Comparison of ENCODE assay signal across 15 cellular contexts in genomic region chr11:96095884-96096301, GRCh38.
DNase-seq lines count a peak whose midpoint lies in the region; ATAC-seq, FAIRE-seq and TF ChIP-seq lines count a peak whose summit lies in the region.
"Had no signal": no experiment of that assay in that cellular context is flagged by ENCODE, and none has a peak within 500 bp of the region (broad histone marks: within the 10 kb centered on the region; RNA-seq: fewer than 3 reads in every experiment).

No MANE protein-coding gene starts in this region.

- peak overlapping the region; percentile 86 to 92; a peak in 3 of 4 replicates for H3K27ac ChIP-seq in SK-N-SH (ENCODE audit: low read depth in 2 of 2, low read length in 1 of 2)
- no peak overlapping the region for H3K27ac ChIP-seq in small intestine (ENCODE audit: low read depth in 1 of 2, low read length in 1 of 2)

- no peak for FAIRE-seq in small intestine (lab: Jason Lieb, UNC)
- FAIRE-seq: TTC549 had no signal

- no peaks in the 10 kb centered on the region for H4K20me1 ChIP-seq in SK-N-SH (ENCODE audit: insufficient read depth)

- CTCF ChIA-PET in SK-N-SH (lab: Yijun Ruan, JAX): no interaction called here

- H3F3A ChIP-seq in SK-N-SH (replicated peaks; ENCODE audit: insufficient read depth): peaks cover 22% of the 10 kb centered on the region

- H3K9me3 Mint-ChIP-seq in HFFc6: no peaks in the 10 kb centered on the region
- H3K9me3 Mint-ChIP-seq: activated naive CD4-positive, alpha-beta T cell treated with anti-CD3 and anti-CD28 coated beads for 36 hours had no signal

- peaks cover 2% of the 10 kb centered on the region; the same call in 1 of the 2 replicates for H3K27me3 Mint-ChIP-seq in HFFc6 (ENCODE audit: insufficient read depth)

- H3K27me3 ChIP-seq in SK-N-SH (ENCODE audit: insufficient read depth) (no peaks in the 10 kb centered on the region), small intestine (ENCODE audit: control insufficient read depth in 2 of 2, insufficient read depth in 2 of 2, low read length in 2 of 2) (no peaks in the 10 kb centered on the region)

- H2AFZ ChIP-seq in SK-N-SH (ENCODE audit: low read depth): no peak overlapping the region

- H3K4me3 Mint-ChIP-seq in HFFc6: no peak overlapping the region
- H3K4me3 Mint-ChIP-seq: activated naive CD4-positive, alpha-beta T cell treated with anti-CD3 and anti-CD28 coated beads for 36 hours had no signal

- peaks cover 39 to 40% of the 10 kb centered on the region in 2 experiments for H3K4me1 ChIP-seq in SK-N-SH (ENCODE audit: control insufficient read depth in 1 of 2, insufficient read depth in 2 of 2, low read depth in 1 of 2, low read length in 1 of 2)
- H3K4me1 ChIP-seq in small intestine (ENCODE audit: control insufficient read depth in 2 of 2, insufficient read depth in 1 of 2, low read depth in 1 of 2, low read length in 1 of 2): peaks cover 10 to 18% of the 10 kb centered on the region in 2 donors

- peaks cover 86% of the 10 kb centered on the region for H3K79me2 ChIP-seq in SK-N-SH (ENCODE audit: insufficient read depth)

- POLR2A ChIA-PET in SK-N-SH (lab: Yijun Ruan, JAX): no interaction called here

- TF ChIP-seq RAD21 in SK-N-SH (IDR thresholded peaks at IDR 0.05; ENCODE audit: low read length): no peak

- peaks cover 80% of the 10 kb centered on the region for H3K4me1 Mint-ChIP-seq in HFFc6 (ENCODE audit: low read depth)

- H3K4me3 ChIP-seq in SK-N-SH (ENCODE audit: low read depth in 2 of 2, low read length in 1 of 2) (no peak overlapping the region), small intestine (ENCODE audit: low read depth in 1 of 2, low read length in 2 of 2) (no peak overlapping the region)

- no peaks in the 10 kb centered on the region for H3K9me2 ChIP-seq in SK-N-SH

- H3K9ac ChIP-seq in SK-N-SH: no peak overlapping the region

- DNase-seq in HFFc6: no peak
- DNase-seq in SK-N-SH: no peak
- DNase-seq in kidney tubule cell (ENCODE audit: low spot score): peak; percentile 22
- peak; percentile 59 for DNase-seq in small intestine
- DNase-seq in Kasumi-1 (lab: John Stamatoyannopoulos, UW): no peak
- no peak for DNase-seq in medulla oblongata (ENCODE audit: extremely low spot score)
- DNase-seq: activated naive CD4-positive, alpha-beta T cell treated with anti-CD3 and anti-CD28 coated beads for 36 hours; C1 segment of cervical spinal cord; midbrain; NCI-H187; SHP77 treated with DMSO at 0.1 percent for 48 hours; stimulated activated CD4-positive, alpha-beta T cell treated with anti-CD3 and anti-CD28 coated beads, Interleukin-4, amount 100 ng/mL, for 24 hours; stimulated activated naive CD8-positive, alpha-beta T cell treated with anti-CD3 and anti-CD28 coated beads, Interleukin-15, Interleukin-2, amounts not matched to agents 100 U/mL and 50 U/mL, for 24 hours had no signal

- H3K27ac Mint-ChIP-seq in HFFc6: peak overlapping the region; percentile 76
- H3K27ac Mint-ChIP-seq: activated naive CD4-positive, alpha-beta T cell treated with anti-CD3 and anti-CD28 coated beads for 36 hours had no signal

- TF ChIP-seq EP300 in SK-N-SH (IDR thresholded peaks at IDR 0.05; ENCODE audit: borderline replicate concordance in 1 of 2, low read depth in 1 of 2, low read length in 1 of 2): no peak

- H3K36me3 ChIP-seq in SK-N-SH (replicated peaks in 1 of 2; ENCODE audit: control insufficient read depth in 1 of 2, insufficient read depth in 2 of 2, low read length in 1 of 2) (peaks cover 6 to 8% of the 10 kb centered on the region in 2 experiments), small intestine (ENCODE audit: control insufficient read depth in 2 of 2, insufficient read depth in 2 of 2, low read length in 2 of 2) (no peaks in the 10 kb centered on the region)

- H3K9me3 ChIP-seq in SK-N-SH (no peaks in the 10 kb centered on the region), small intestine (ENCODE audit: control insufficient read depth, low read depth) (no peaks in the 10 kb centered on the region)

- no peak overlapping the region for H3K4me2 ChIP-seq in SK-N-SH

- no peak for ATAC-seq in HG03354 (IDR thresholded peaks at IDR 0.05; ENCODE audit: poor library complexity, severe bottlenecking, unreplicated experiment)
- ATAC-seq: stimulated activated naive CD8-positive, alpha-beta T cell treated with anti-CD3 and anti-CD28 coated beads, Interleukin-15, Interleukin-2, amounts not matched to agents 100 U/mL and 50 U/mL, for 24 hours had no signal

- 47% methylated on average over 2 of the region's 2 CpGs for WGBS in SK-N-SH (ENCODE audit: low lambda C conversion rate)
- WGBS in small intestine, 3 donors: 22 to 53% (median 28%) methylated on average over 2 of the region's 2 CpGs

- H3K36me3 Mint-ChIP-seq in HFFc6 (ENCODE audit: low read depth): peaks cover 39% of the 10 kb centered on the region

- TF ChIP-seq CTCF in HFFc6 (IDR thresholded peaks at IDR 0.05) (no peak), SK-N-SH (IDR thresholded peaks at IDR 0.05) (no peak)

TF ChIP-seq in SK-N-SH, 30 proteins besides CTCF, POLR2A, EP300 and RAD21:
- TF ChIP-seq EZH2phosphoT487 (IDR thresholded peaks at IDR 0.05; ENCODE audit: borderline replicate concordance, low read depth) (no peak), CHD2 (IDR thresholded peaks at IDR 0.05; ENCODE audit: low read length, partially characterized antibody) (peak; percentile 10), TAF1 (IDR thresholded peaks at IDR 0.05; ENCODE audit: borderline replicate concordance, low read depth, low read length) (no peak), SMC3 (IDR thresholded peaks at IDR 0.05; ENCODE audit: low read depth, low read length) (no peak), NRF1 (IDR thresholded peaks at IDR 0.05; ENCODE audit: low read depth, low read length) (no peak)

Comparison
In these comparisons a context has a peak if more than half of its experiments do, and no peak if none do; other contexts are left out.
1. DNase-seq: peak in kidney tubule cell (single experiment) and small intestine (single experiment); none in HFFc6 (single experiment), SK-N-SH (single experiment), Kasumi-1 (0 of 2) and medulla oblongata (single experiment).
2. H3K27ac ChIP-seq: peak in SK-N-SH (2 of 2); none in small intestine (0 of 2).